Comparison of ENCODE assay signal across 1 cellular context in the genomic region with DNA sequence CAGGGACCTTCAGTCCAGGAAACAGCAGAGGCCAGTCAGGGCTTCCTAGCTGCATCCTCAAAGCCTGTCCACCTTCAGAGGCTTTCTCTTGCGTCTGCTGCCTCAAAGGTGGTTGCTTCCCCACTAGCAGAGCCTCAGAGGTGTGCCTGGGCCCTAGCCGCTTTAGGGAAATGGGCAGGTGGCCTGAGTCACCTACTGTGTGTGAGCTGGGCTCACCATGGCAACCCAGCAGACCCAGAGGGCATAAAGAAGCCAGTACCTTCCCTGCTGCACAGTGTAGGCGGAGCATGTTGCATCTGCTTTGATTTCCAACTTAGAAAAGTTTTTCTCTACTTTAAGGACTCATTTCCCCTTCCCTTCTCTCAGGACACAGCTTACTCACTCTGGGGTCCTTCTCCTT.
TF ChIP-seq lines count a peak whose summit lies in the region.

No MANE protein-coding gene starts in this region.

TF ChIP-seq in HepG2, 621 proteins besides CTCF, POLR2A, EP300 and RAD21:
- TF ChIP-seq MATR3 (CRISPR knock-in tag; IDR thresholded peaks at IDR 0.05) (no peak), PHB2 (IDR thresholded peaks at IDR 0.05; ENCODE audit: partially characterized antibody) (no peak), ZKSCAN1 (IDR thresholded peaks at IDR 0.05; ENCODE audit: low read length) (no peak), RARG (CRISPR knock-in tag; IDR thresholded peaks at IDR 0.05; ENCODE audit: low read depth) (no peak), ZNF577 (CRISPR knock-in tag; IDR thresholded peaks at IDR 0.05; ENCODE audit: borderline replicate concordance, low read depth) (no peak), CBX5 (CRISPR knock-in tag; IDR thresholded peaks at IDR 0.05; ENCODE audit: borderline replicate concordance) (no peak), ZKSCAN8 (CRISPR knock-in tag; IDR thresholded peaks at IDR 0.05; ENCODE audit: borderline replicate concordance) (no peak), ZNF746 (CRISPR knock-in tag; IDR thresholded peaks at IDR 0.05) (no peak), ZNF839 (CRISPR knock-in tag; IDR thresholded peaks at IDR 0.05; ENCODE audit: borderline replicate concordance) (no peak), AHR (CRISPR knock-in tag; IDR thresholded peaks at IDR 0.05) (no peak), ZBTB1 (CRISPR knock-in tag; IDR thresholded peaks at IDR 0.05; ENCODE audit: borderline replicate concordance) (no peak), ZNF83 (CRISPR knock-in tag; IDR thresholded peaks at IDR 0.05; ENCODE audit: borderline replicate concordance) (no peak), ZNF335 (CRISPR knock-in tag; IDR thresholded peaks at IDR 0.05) (no peak), ZNF567 (CRISPR knock-in tag; IDR thresholded peaks at IDR 0.05; ENCODE audit: borderline replicate concordance) (no peak), CERS6 (CRISPR knock-in tag; IDR thresholded peaks at IDR 0.05) (no peak)
- TF ChIP-seq, protein P1, sequence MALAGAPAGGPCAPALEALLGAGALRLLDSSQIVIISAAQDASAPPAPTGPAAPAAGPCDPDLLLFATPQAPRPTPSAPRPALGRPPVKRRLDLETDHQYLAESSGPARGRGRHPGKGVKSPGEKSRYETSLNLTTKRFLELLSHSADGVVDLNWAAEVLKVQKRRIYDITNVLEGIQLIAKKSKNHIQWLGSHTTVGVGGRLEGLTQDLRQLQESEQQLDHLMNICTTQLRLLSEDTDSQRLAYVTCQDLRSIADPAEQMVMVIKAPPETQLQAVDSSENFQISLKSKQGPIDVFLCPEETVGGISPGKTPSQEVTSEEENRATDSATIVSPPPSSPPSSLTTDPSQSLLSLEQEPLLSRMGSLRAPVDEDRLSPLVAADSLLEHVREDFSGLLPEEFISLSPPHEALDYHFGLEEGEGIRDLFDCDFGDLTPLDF (CRISPR knock-in tag; IDR thresholded peaks at IDR 0.05), result no peak
- TF ChIP-seq, protein P2, sequence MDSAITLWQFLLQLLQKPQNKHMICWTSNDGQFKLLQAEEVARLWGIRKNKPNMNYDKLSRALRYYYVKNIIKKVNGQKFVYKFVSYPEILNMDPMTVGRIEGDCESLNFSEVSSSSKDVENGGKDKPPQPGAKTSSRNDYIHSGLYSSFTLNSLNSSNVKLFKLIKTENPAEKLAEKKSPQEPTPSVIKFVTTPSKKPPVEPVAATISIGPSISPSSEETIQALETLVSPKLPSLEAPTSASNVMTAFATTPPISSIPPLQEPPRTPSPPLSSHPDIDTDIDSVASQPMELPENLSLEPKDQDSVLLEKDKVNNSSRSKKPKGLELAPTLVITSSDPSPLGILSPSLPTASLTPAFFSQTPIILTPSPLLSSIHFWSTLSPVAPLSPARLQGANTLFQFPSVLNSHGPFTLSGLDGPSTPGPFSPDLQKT (CRISPR knock-in tag; IDR thresholded peaks at IDR 0.05; ENCODE audit: borderline replicate concordance), result no peak
- TF ChIP-seq, protein P3, sequence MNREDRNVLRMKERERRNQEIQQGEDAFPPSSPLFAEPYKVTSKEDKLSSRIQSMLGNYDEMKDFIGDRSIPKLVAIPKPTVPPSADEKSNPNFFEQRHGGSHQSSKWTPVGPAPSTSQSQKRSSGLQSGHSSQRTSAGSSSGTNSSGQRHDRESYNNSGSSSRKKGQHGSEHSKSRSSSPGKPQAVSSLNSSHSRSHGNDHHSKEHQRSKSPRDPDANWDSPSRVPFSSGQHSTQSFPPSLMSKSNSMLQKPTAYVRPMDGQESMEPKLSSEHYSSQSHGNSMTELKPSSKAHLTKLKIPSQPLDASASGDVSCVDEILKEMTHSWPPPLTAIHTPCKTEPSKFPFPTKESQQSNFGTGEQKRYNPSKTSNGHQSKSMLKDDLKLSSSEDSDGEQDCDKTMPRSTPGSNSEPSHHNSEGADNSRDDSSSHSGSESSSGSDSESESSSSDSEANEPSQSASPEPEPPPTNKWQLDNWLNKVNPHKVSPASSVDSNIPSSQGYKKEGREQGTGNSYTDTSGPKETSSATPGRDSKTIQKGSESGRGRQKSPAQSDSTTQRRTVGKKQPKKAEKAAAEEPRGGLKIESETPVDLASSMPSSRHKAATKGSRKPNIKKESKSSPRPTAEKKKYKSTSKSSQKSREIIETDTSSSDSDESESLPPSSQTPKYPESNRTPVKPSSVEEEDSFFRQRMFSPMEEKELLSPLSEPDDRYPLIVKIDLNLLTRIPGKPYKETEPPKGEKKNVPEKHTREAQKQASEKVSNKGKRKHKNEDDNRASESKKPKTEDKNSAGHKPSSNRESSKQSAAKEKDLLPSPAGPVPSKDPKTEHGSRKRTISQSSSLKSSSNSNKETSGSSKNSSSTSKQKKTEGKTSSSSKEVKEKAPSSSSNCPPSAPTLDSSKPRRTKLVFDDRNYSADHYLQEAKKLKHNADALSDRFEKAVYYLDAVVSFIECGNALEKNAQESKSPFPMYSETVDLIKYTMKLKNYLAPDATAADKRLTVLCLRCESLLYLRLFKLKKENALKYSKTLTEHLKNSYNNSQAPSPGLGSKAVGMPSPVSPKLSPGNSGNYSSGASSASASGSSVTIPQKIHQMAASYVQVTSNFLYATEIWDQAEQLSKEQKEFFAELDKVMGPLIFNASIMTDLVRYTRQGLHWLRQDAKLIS (CRISPR knock-in tag; IDR thresholded peaks at IDR 0.05), result no peak
